Comparison of ENCODE assay signal across 10 cellular contexts in the genomic region with DNA sequence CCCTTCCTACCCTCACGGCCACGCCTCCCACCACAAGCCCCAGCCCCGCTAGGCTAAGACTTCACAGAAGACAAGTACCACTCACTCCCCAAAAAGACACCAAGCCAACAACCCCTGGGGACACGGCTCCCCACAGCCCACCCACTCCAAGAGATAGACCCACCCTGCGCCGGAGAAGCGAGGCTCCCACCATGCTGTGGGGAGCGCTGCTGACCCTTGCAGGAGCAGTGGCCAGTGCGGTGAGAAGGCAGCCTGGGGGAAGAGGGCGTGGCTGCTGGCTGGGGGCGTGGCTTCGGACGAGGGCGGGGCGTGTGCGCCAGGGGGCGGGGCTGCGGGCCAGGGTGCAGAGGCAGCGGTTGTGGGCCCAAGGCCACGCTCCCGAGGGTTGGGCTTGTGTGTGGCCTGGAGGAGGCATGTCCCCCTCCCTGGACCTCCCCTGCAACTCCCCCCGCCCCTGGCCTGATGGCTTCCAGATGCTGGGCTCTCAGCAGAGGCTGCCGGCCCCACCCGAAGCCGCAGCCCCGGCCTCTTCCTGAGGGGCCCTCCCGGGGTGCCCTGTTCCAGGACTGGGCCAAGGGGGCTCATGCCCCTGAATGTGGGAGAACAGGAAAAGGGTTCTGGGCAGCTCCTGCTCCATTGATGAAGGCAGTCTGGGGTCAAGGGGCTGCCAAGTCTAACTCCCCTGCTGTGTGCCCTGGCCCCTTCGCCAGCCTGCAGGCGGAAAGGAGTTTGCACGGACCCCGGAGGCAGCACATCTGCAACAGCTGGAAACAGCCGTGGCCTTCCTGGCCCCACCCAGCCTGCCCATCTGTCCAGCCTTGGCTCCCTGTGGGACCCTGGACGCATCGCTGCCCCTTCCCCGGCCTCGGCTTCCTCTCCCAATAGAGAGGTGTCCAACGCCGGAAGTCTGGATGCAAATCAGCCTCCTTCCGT. TPM values are rescaled to one million over a fixed set of nuclear protein-coding genes. Genes with fewer than 3 reads are reported as not detected.
A peak's percentile ranks its signal among the peaks of the same experiment; 100 is the strongest.
DNase-seq lines count a peak whose midpoint lies in the region; ATAC-seq and TF ChIP-seq lines count a peak whose summit lies in the region.
"Had no signal": no experiment of that assay in that cellular context is flagged by ENCODE, and none has a peak within 500 bp of the region (broad histone marks: within the 10 kb centered on the region; RNA-seq: fewer than 3 reads in every experiment).

No MANE protein-coding gene starts in this region.

- ATAC-seq in HG03521 (IDR thresholded peaks at IDR 0.05; ENCODE audit: unreplicated experiment) (no peak), HG03571 (IDR thresholded peaks at IDR 0.05; ENCODE audit: unreplicated experiment) (no peak)

- no peaks in the 10 kb centered on the region for H3K9me3 ChIP-seq in Peyer's patch
- H3K9me3 ChIP-seq: thyroid gland had no signal

- no peaks in the 10 kb centered on the region for H3K27me3 ChIP-seq in Peyer's patch
- no peaks in the 10 kb centered on the region for H3K27me3 ChIP-seq in rectal smooth muscle tissue (ENCODE audit: control insufficient read depth, insufficient read depth, low read length)
- H3K27me3 ChIP-seq: thyroid gland had no signal

- DNase-seq in EL (peak; percentile 78), Peyer's patch (peak; percentile 30 to 76 (median 69)), fibroblast of pulmonary artery (ENCODE audit: low read depth) (peak; percentile 92), C1 segment of cervical spinal cord (lab: John Stamatoyannopoulos, UW) (no peak)
- no peak for DNase-seq in stimulated activated CD4-positive, alpha-beta T cell treated with anti-CD3 and anti-CD28 coated beads, Interleukin-4, amount 100 ng/mL, for 1 hour

- H3K27ac ChIP-seq in Peyer's patch (peak overlapping the region in 3 of 4 donors; percentile 30 to 57 (median 44)), rectal smooth muscle tissue (ENCODE audit: low read depth, low read length) (peak overlapping the region; percentile 61)
- H3K27ac ChIP-seq: thyroid gland had no signal

- peaks cover 0 to 9% (median 0%) of the 10 kb centered on the region in 3 donors for H3K36me3 ChIP-seq in Peyer's patch
- H3K36me3 ChIP-seq in rectal smooth muscle tissue (ENCODE audit: control insufficient read depth, insufficient read depth, low read length), result no peaks in the 10 kb centered on the region
- H3K36me3 ChIP-seq: thyroid gland had no signal

- peaks cover 0 to 7% (median 2%) of the 10 kb centered on the region in 4 donors for H3K4me1 ChIP-seq in Peyer's patch
- peaks cover 7% of the 10 kb centered on the region for H3K4me1 ChIP-seq in rectal smooth muscle tissue (ENCODE audit: control insufficient read depth, insufficient read depth, low read length)

- H3K4me3 ChIP-seq in Peyer's patch, result no peak overlapping the region
- no peak overlapping the region for H3K4me3 ChIP-seq in fibroblast of pulmonary artery (replicated peaks; ENCODE audit: low read depth, low read length)
- no peak overlapping the region for H3K4me3 ChIP-seq in rectal smooth muscle tissue (ENCODE audit: low read length)
- H3K4me3 ChIP-seq: thyroid gland had no signal

- no peak overlapping the region for H3K9ac ChIP-seq in rectal smooth muscle tissue (ENCODE audit: low read length)

- no peak for TF ChIP-seq POLR2A in Peyer's patch (IDR thresholded peaks at IDR 0.05)

- no peak for TF ChIP-seq CTCF in Peyer's patch (IDR thresholded peaks at IDR 0.05)
- no peak for TF ChIP-seq CTCF in fibroblast of pulmonary artery (IDR thresholded peaks at IDR 0.05; ENCODE audit: low read length, missing control alignments)

RNA-seq across cellular contexts. Expression of a gene that starts 9.1 kb away (rescaled TPM):
- total RNA-seq in Peyer's patch, result 10 to 100 TPM in 1 of 4 donors, 1 to 10 TPM in 3; 7.5 to 20.6 (median 8.9) TPM

RNA-seq across cellular contexts. Expression of a gene that starts 21.9 kb away (rescaled TPM):
- 1 to 10 TPM in 1 of 4 donors, under 1 TPM in 3; 0.35 to 1.7 (median 0.63) TPM for total RNA-seq in Peyer's patch
- total RNA-seq: H4 had no signal

RNA-seq across cellular contexts. Expression of a gene that starts 52.1 kb away (rescaled TPM):
- total RNA-seq in Peyer's patch, result 1 to 10 TPM in 3 of 4 donors, under 1 TPM in 1; 0.35 to 3.3 (median 1.7) TPM

Comparison
In these comparisons a context has a peak if more than half of its experiments do, and no peak if none do; other contexts are left out.
1. DNase-seq: peak in EL (single experiment), Peyer's patch (3 of 3) and fibroblast of pulmonary artery (single experiment); none in C1 segment of cervical spinal cord (0 of 14) and stimulated activated CD4-positive, alpha-beta T cell treated with anti-CD3 and anti-CD28 coated beads, Interleukin-4, amount 100 ng/mL, for 1 hour (single experiment).